ENCODE assay signal across 7 cellular contexts in genomic region chr12:62458626-62459025, GRCh38.
"Had no signal": no experiment of that assay in that cellular context is flagged by ENCODE, and none has a peak within 500 bp of the region (broad histone marks: within the 10 kb centered on the region; RNA-seq: fewer than 3 reads in every experiment).

No MANE protein-coding gene starts in this region.

- FAIRE-seq: HTR-8/SVneo, K562 had no signal

- ATAC-seq: GM23338, K562 had no signal

- H3K27ac Mint-ChIP-seq: GM23338, H9 had no signal

- H3K4me1 Mint-ChIP-seq: GM23338 had no signal

- DNase-seq: H9, HCEC 1CT, IMR-90, KG1 had no signal

- H3K4me2 ChIP-seq: GM23338 had no signal

- H3K4me3 ChIP-seq: GM23338, K562 had no signal

- H2AFZ ChIP-seq: GM23338 had no signal

- H3K4me3 Mint-ChIP-seq: GM23338, H9 had no signal
